Comparison of ENCODE assay signal across 12 cellular contexts in genomic region chr10:61751599-61751998, GRCh38.
A peak's percentile ranks its signal among the peaks of the same experiment; 100 is the strongest.
DNase-seq lines count a peak whose midpoint lies in the region; ATAC-seq and TF ChIP-seq lines count a peak whose summit lies in the region.
"Had no signal": no experiment of that assay in that cellular context is flagged by ENCODE, and none has a peak within 500 bp of the region (broad histone marks: within the 10 kb centered on the region; RNA-seq: fewer than 3 reads in every experiment).

No MANE protein-coding gene starts in this region.

- no peaks in the 10 kb centered on the region for H3K9me2 ChIP-seq in GM23338 (ENCODE audit: insufficient read depth)

- H3K9me3 ChIP-seq in CD8-positive, alpha-beta T cell (ENCODE audit: low read length) = no peaks in the 10 kb centered on the region
- H3K9me3 ChIP-seq: heart left ventricle had no signal

- H3K36me3 ChIP-seq in CD8-positive, alpha-beta T cell (ENCODE audit: insufficient read depth, low read length) = no peaks in the 10 kb centered on the region
- no peaks in the 10 kb centered on the region for H3K36me3 ChIP-seq in GM23338 (ENCODE audit: insufficient read depth)
- H3K36me3 ChIP-seq: cardiac muscle cell, heart left ventricle had no signal

- DNase-seq in natural killer cell treated with Interleukin-12 subunit alpha and Interleukin-12 subunit beta and Interleukin-15 and Interleukin-18, amount 100 ng/mL, for 72 hours (ENCODE audit: low spot score) = no peak
- DNase-seq in CD8-positive, alpha-beta T cell = no peak
- DNase-seq in GM19240 (ENCODE audit: insufficient read length, low spot score) (no peak), KG1 (lab: John Stamatoyannopoulos, UW) (no peak), GM23338 (ENCODE audit: low spot score) (no peak)
- DNase-seq: DMS79 had no signal

- peak overlapping the region; percentile 83 to 86 for H3K27ac Mint-ChIP-seq in natural killer cell treated with Interleukin-12 subunit alpha and Interleukin-12 subunit beta and Interleukin-15 and Interleukin-18, amount 100 ng/mL, for 72 hours
- no peak overlapping the region for H3K27ac Mint-ChIP-seq in CD8-positive, alpha-beta T cell
- no peak overlapping the region for H3K27ac Mint-ChIP-seq in GM23338

- no peak overlapping the region for H2AFZ ChIP-seq in GM23338

- peaks cover 9% of the 10 kb centered on the region for H3K4me1 ChIP-seq in CD8-positive, alpha-beta T cell (ENCODE audit: insufficient read depth, low read length)
- H3K4me1 ChIP-seq in GM23338 (ENCODE audit: insufficient read depth) = peaks cover 46% of the 10 kb centered on the region

- H3K4me2 ChIP-seq in GM23338 = no peak overlapping the region

- no peaks in the 10 kb centered on the region for H3K27me3 Mint-ChIP-seq in natural killer cell treated with Interleukin-12 subunit alpha and Interleukin-12 subunit beta and Interleukin-15 and Interleukin-18, amount 100 ng/mL, for 72 hours
- no peaks in the 10 kb centered on the region for H3K27me3 Mint-ChIP-seq in CD8-positive, alpha-beta T cell (ENCODE audit: low read depth)
- peaks cover 2% of the 10 kb centered on the region for H3K27me3 Mint-ChIP-seq in GM23338 (ENCODE audit: insufficient read depth, low read depth, poor library complexity)

- H3K79me2 ChIP-seq in GM23338 (replicated peaks; ENCODE audit: insufficient read depth) = no peaks in the 10 kb centered on the region

- no peaks in the 10 kb centered on the region for H3K9me3 Mint-ChIP-seq in natural killer cell treated with Interleukin-12 subunit alpha and Interleukin-12 subunit beta and Interleukin-15 and Interleukin-18, amount 100 ng/mL, for 72 hours
- no peaks in the 10 kb centered on the region for H3K9me3 Mint-ChIP-seq in CD8-positive, alpha-beta T cell
- H3K9me3 Mint-ChIP-seq in GM23338 = no peaks in the 10 kb centered on the region

- peak; percentile 2 for ATAC-seq in GM18508 (IDR thresholded peaks at IDR 0.05; ENCODE audit: insufficient read depth, unreplicated experiment)
- ATAC-seq in HG02623 (IDR thresholded peaks at IDR 0.05; ENCODE audit: unreplicated experiment) = peak; percentile 4
- peak; percentile 14; the same call in 1 of the 3 replicates for ATAC-seq in SK-N-SH treated with all-trans-retinoic acid at 6 μM for 48 hours
- ATAC-seq in natural killer cell treated with Interleukin-12 subunit alpha and Interleukin-12 subunit beta and Interleukin-15 and Interleukin-18, amount 100 ng/mL, for 72 hours = no peak
- ATAC-seq in CD8-positive, alpha-beta T cell = no peak
- no peak for ATAC-seq in GM23338

- no peaks in the 10 kb centered on the region for H3K27me3 ChIP-seq in CD8-positive, alpha-beta T cell (ENCODE audit: insufficient read depth, low read length)
- H3K27me3 ChIP-seq in GM23338 (ENCODE audit: insufficient read depth) = no peaks in the 10 kb centered on the region
- H3K27me3 ChIP-seq: cardiac muscle cell, heart left ventricle had no signal

- POLR2A ChIA-PET in CD8-positive, alpha-beta T cell (lab: Charles Lee) = interaction anchor here (0.6 to 1.3 kb wide), 6 partner anchors 14 to 116 kb away, joined by 3 to 4 read pairs (median 4); no protein-coding TSS in a partner anchor

- intact Hi-C loops in CD8-positive, alpha-beta T cell (cut with DNase I, micrococcal nuclease) = loop anchor here (1.0 to 10.0 kb wide), 6 partner anchors 68 to 496 kb away; no protein-coding TSS in a partner anchor

- H3K27ac ChIP-seq in CD8-positive, alpha-beta T cell (ENCODE audit: low read depth, low read length) = no peak overlapping the region
- H3K27ac ChIP-seq in GM23338 (ENCODE audit: low read depth) = no peak overlapping the region
- H3K27ac ChIP-seq: cardiac muscle cell, heart left ventricle had no signal

- H3K36me3 Mint-ChIP-seq in natural killer cell treated with Interleukin-12 subunit alpha and Interleukin-12 subunit beta and Interleukin-15 and Interleukin-18, amount 100 ng/mL, for 72 hours = no peaks in the 10 kb centered on the region
- no peaks in the 10 kb centered on the region for H3K36me3 Mint-ChIP-seq in CD8-positive, alpha-beta T cell
- H3K36me3 Mint-ChIP-seq in GM23338 (ENCODE audit: low read depth) = no peaks in the 10 kb centered on the region

- no peaks in the 10 kb centered on the region for H3F3A ChIP-seq in GM23338 (replicated peaks; ENCODE audit: low read depth)

- CTCF ChIA-PET in CD8-positive, alpha-beta T cell (lab: Charles Lee) = interaction anchor here (0.7 to 3.2 kb wide), 19 partner anchors 10 to 495 kb away, joined by 3 to 23 read pairs (median 5); no protein-coding TSS in a partner anchor

- H3K4me3 Mint-ChIP-seq in natural killer cell treated with Interleukin-12 subunit alpha and Interleukin-12 subunit beta and Interleukin-15 and Interleukin-18, amount 100 ng/mL, for 72 hours = peak overlapping the region; percentile 62
- no peak overlapping the region for H3K4me3 Mint-ChIP-seq in CD8-positive, alpha-beta T cell
- H3K4me3 Mint-ChIP-seq in GM23338 = no peak overlapping the region
- H3K4me3 Mint-ChIP-seq: neural crest cell had no signal

- no peak overlapping the region for H3K4me3 ChIP-seq in CD8-positive, alpha-beta T cell (ENCODE audit: low read depth, low read length)
- H3K4me3 ChIP-seq in GM23338 = no peak overlapping the region
- H3K4me3 ChIP-seq: cardiac muscle cell, heart left ventricle had no signal

- H3K4me1 Mint-ChIP-seq in natural killer cell treated with Interleukin-12 subunit alpha and Interleukin-12 subunit beta and Interleukin-15 and Interleukin-18, amount 100 ng/mL, for 72 hours (ENCODE audit: low read depth in 2 of 2) = peaks cover 16 to 22% of the 10 kb centered on the region in 2 donors
- H3K4me1 Mint-ChIP-seq in CD8-positive, alpha-beta T cell (ENCODE audit: low read depth) = peaks cover 21% of the 10 kb centered on the region
- H3K4me1 Mint-ChIP-seq in GM23338 = peaks cover 43% of the 10 kb centered on the region

- no peaks in the 10 kb centered on the region for H4K20me1 ChIP-seq in GM23338 (replicated peaks; ENCODE audit: insufficient read depth)

- no peak for TF ChIP-seq CTCF in CD8-positive, alpha-beta T cell (IDR thresholded peaks at IDR 0.05)
- no peak for TF ChIP-seq CTCF in GM23338 (conservative IDR thresholded peaks at IDR 0.05; ENCODE audit: low read depth in 2 of 2)

TF ChIP-seq in SK-N-SH treated with all-trans-retinoic acid at 6 μM for 48 hours, 23 proteins besides CTCF, POLR2A, EP300 and RAD21:
- no peak for TF ChIP-seq CSDC2 (CRISPR knock-in tag; IDR thresholded peaks at IDR 0.05)
- no peak for TF ChIP-seq TOX (CRISPR knock-in tag; IDR thresholded peaks at IDR 0.05; ENCODE audit: borderline replicate concordance)
- TF ChIP-seq PPARA (CRISPR knock-in tag; IDR thresholded peaks at IDR 0.05; ENCODE audit: borderline replicate concordance) = no peak
- TF ChIP-seq ARNTL (CRISPR knock-in tag; IDR thresholded peaks at IDR 0.05; ENCODE audit: borderline replicate concordance, low read depth) = no peak

TF ChIP-seq in GM23338, 12 proteins besides CTCF, POLR2A, EP300 and RAD21 (continues in another document):
- no peak for TF ChIP-seq EZH2 (IDR thresholded peaks at IDR 0.05; ENCODE audit: low read depth, unreplicated experiment)
- no peak for TF ChIP-seq ZNF331 (CRISPR knock-in tag; IDR thresholded peaks at IDR 0.05; ENCODE audit: low read depth)
- no peak for TF ChIP-seq NANOG (IDR thresholded peaks at IDR 0.05; ENCODE audit: borderline replicate concordance)
- no peak for TF ChIP-seq ZNF114 (CRISPR knock-in tag; IDR thresholded peaks at IDR 0.05)
- TF ChIP-seq, protein P1, sequence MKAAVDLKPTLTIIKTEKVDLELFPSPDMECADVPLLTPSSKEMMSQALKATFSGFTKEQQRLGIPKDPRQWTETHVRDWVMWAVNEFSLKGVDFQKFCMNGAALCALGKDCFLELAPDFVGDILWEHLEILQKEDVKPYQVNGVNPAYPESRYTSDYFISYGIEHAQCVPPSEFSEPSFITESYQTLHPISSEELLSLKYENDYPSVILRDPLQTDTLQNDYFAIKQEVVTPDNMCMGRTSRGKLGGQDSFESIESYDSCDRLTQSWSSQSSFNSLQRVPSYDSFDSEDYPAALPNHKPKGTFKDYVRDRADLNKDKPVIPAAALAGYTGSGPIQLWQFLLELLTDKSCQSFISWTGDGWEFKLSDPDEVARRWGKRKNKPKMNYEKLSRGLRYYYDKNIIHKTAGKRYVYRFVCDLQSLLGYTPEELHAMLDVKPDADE (IDR thresholded peaks at IDR 0.05) = no peak
- no peak for TF ChIP-seq EZH2phosphoT487 (IDR thresholded peaks at IDR 0.05; ENCODE audit: unreplicated experiment)

Comparison
In these comparisons a context has a peak if more than half of its experiments do, and no peak if none do; other contexts are left out.
1. ATAC-seq: peak in GM18508 (single experiment), HG02623 (single experiment) and SK-N-SH treated with all-trans-retinoic acid at 6 μM for 48 hours (single experiment); none in natural killer cell treated with Interleukin-12 subunit alpha and Interleukin-12 subunit beta and Interleukin-15 and Interleukin-18, amount 100 ng/mL, for 72 hours (0 of 2), CD8-positive, alpha-beta T cell (single experiment) and GM23338 (single experiment).
2. H3K27ac Mint-ChIP-seq: peak in natural killer cell treated with Interleukin-12 subunit alpha and Interleukin-12 subunit beta and Interleukin-15 and Interleukin-18, amount 100 ng/mL, for 72 hours (2 of 2); none in CD8-positive, alpha-beta T cell (single experiment) and GM23338 (single experiment).